8 cellular contexts compared by ENCODE assay signal in the genomic region with DNA sequence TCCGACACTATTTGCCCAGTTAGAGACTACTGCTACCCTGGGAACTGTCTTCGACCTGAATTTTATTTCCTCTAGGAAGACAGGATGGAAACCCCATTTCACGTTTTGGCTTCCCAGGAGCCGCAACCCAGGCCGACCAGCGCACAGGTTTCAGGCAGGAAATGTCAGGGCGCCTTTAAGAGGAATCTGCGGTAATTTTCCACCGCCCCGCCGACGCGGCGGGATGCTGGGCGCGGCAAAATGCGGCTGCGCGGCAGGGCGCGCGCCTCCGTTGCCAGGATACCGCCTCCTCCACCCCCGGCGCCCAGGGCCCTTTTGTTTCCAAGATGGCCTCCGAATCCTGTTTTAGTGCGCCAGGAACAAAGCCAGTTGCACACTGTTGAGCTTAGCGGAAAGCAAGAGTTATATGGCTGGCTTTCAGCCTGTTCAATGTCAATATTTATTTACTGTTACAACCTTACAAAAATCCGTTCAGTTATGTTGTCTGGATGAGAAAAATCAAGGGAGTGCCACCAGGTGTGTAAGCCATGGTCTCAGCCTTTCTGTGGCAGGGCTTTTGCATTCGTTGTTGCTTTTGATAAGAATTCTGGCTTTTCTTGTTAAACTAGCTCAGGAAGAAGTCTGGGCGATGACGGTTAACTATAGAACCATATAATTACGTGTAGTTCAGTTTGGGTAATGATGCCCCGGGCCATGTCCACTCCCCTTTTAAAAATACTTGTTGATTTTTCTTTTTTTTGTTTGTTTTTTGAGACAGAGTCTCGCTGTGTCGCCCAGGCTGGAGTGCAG.
DNase-seq lines count a peak whose midpoint lies in the region; ATAC-seq and TF ChIP-seq lines count a peak whose summit lies in the region.

No MANE protein-coding gene starts in this region.

- peak; percentile 67 for ATAC-seq in HG03378 (IDR thresholded peaks at IDR 0.05; ENCODE audit: unreplicated experiment)

- peak; percentile 61 for TF ChIP-seq POLR2A in GM19193 (IDR thresholded peaks at IDR 0.05; ENCODE audit: extremely low read depth, insufficient read depth, insufficient read length)

- DNase-seq in Ammon's horn (ENCODE audit: low spot score) (peak; percentile 95), NCI-H446 (lab: John Stamatoyannopoulos, UW) (peak; percentile 83 to 92), cerebellar nuclear complex (lab: John Stamatoyannopoulos, UW) (peak; percentile 35 to 89), kidney glomerular epithelial cell (lab: John Stamatoyannopoulos, UW) (peak; percentile 93)
- peak; percentile 82 for DNase-seq in activated CD4-positive, CD25-positive, alpha-beta regulatory T cell treated with anti-CD3 and anti-CD28 coated beads, Interleukin-2, amount 50 U/mL, for 72 hours
- DNase-seq in stimulated activated CD4-positive, alpha-beta T cell treated with anti-CD3 and anti-CD28 coated beads, Interleukin-15, amount 100 ng/mL, for 48 hours (ENCODE audit: low read depth in 2 of 2): peak; percentile 63 to 81

Comparison
In these comparisons a context has a peak if more than half of its experiments do, and no peak if none do; other contexts are left out.
1. Peak in every context shown above with its lines: DNase-seq and ATAC-seq.